Comparison of ENCODE assay signal across 2 cellular contexts in the genomic region with DNA sequence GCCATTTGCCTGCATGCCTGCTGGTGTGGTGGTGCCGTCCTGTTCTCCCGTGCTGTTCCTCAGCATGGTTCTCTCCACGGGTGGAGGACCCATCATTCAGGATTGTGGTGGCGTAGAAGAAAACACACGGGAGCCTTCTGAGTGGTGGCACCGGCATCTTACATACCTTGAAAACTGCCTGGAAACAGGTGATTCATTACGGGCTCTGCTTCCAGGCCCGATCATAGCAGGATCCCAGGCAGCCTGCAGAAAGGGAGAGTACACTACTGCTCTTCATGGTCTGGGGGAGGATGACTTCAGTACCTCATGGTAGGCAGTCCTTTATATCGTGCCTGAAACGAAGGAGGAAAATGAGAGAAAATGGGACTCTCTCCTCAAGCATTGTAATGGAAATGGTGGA.
TF ChIP-seq lines count a peak whose summit lies in the region.

No MANE protein-coding gene starts in this region.

TF ChIP-seq in HepG2, 621 proteins besides CTCF, POLR2A, EP300 and RAD21 (continued from another document):
- TF ChIP-seq, protein P1, sequence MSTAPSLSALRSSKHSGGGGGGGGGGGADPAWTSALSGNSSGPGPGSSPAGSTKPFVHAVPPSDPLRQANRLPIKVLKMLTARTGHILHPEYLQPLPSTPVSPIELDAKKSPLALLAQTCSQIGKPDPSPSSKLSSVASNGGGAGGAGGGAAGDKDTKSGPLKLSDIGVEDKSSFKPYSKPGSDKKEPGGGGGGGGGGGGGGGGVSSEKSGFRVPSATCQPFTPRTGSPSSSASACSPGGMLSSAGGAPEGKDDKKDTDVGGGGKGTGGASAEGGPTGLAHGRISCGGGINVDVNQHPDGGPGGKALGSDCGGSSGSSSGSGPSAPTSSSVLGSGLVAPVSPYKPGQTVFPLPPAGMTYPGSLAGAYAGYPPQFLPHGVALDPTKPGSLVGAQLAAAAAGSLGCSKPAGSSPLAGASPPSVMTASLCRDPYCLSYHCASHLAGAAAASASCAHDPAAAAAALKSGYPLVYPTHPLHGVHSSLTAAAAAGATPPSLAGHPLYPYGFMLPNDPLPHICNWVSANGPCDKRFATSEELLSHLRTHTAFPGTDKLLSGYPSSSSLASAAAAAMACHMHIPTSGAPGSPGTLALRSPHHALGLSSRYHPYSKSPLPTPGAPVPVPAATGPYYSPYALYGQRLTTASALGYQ (CRISPR knock-in tag; IDR thresholded peaks at IDR 0.05), result no peak
- TF ChIP-seq ZNF563 (CRISPR knock-in tag; IDR thresholded peaks at IDR 0.05), result no peak

TF ChIP-seq in SK-N-SH, 30 proteins besides CTCF, POLR2A, EP300 and RAD21 (continued from another document):
- no peak for TF ChIP-seq RCOR1 (IDR thresholded peaks at IDR 0.05; ENCODE audit: low read length)
TF ChIP-seq in SK-N-SH: peak in this region for 1.
